Comparison of ENCODE assay signal across 8 cellular contexts in genomic region chr6:151475653-151476523, GRCh38. TPM values are rescaled to one million over a fixed set of nuclear protein-coding genes. Genes with fewer than 3 reads are reported as not detected.
DNase-seq lines count a peak whose midpoint lies in the region; TF ChIP-seq lines count a peak whose summit lies in the region.

No MANE protein-coding gene starts in this region.

- no peaks in the 10 kb centered on the region for H3K79me1 ChIP-seq in neuronal stem cell (ENCODE audit: low read depth, low read length)

- peak; percentile 59 to 75 (median 69) for TF ChIP-seq CTCF in esophagus muscularis mucosa (IDR thresholded peaks at IDR 0.05)

- WGBS in esophagus muscularis mucosa: 35% methylated on average over 10 of the region's 16 CpGs
- WGBS in neuronal stem cell (ENCODE audit: extremely low coverage in 2 of 2, insufficient read length in 2 of 2, insufficient replicate concordance in 1 of 2), 2 donors: no CpG with 5 or more reads among the region's 16 CpGs

- no peak overlapping the region for H3K18ac ChIP-seq in neuronal stem cell (ENCODE audit: low read length)

- intact Hi-C loops in esophagus muscularis mucosa (cut with DNase I): loop anchor here (1.0 to 10.0 kb wide), 2 partner anchors 35 to 581 kb away; no protein-coding TSS in a partner anchor

- H3K27me3 ChIP-seq in esophagus muscularis mucosa (no peaks in the 10 kb centered on the region), neuronal stem cell (ENCODE audit: control insufficient read depth in 3 of 3, insufficient read depth in 3 of 3, low read depth in 1 of 3, low read length in 3 of 3) (no peaks in the 10 kb centered on the region)

- no peak overlapping the region for H3K23ac ChIP-seq in neuronal stem cell (ENCODE audit: low read depth, low read length, poor library complexity)

- H3K4ac ChIP-seq in neuronal stem cell (ENCODE audit: low read length): no peak overlapping the region

- no peak overlapping the region for H2BK12ac ChIP-seq in neuronal stem cell (ENCODE audit: low read length)

- TF ChIP-seq EP300 in esophagus muscularis mucosa (IDR thresholded peaks at IDR 0.05): no peak

- TF ChIP-seq POLR2A in esophagus muscularis mucosa (IDR thresholded peaks at IDR 0.05; ENCODE audit: low read depth): no peak

- peak overlapping the region; percentile 32 for H2AFZ ChIP-seq in neuronal stem cell (ENCODE audit: low read length)

- no peak overlapping the region for H3K9ac ChIP-seq in neuronal stem cell (ENCODE audit: low read depth, low read length, poor library complexity)

- peaks cover 0 to 9% (median 7%) of the 10 kb centered on the region in 4 donors for H3K4me1 ChIP-seq in esophagus muscularis mucosa
- H3K4me1 ChIP-seq in neuronal stem cell (ENCODE audit: control insufficient read depth in 2 of 2, insufficient read depth in 1 of 2, low read depth in 1 of 2, low read length in 2 of 2): no peaks in the 10 kb centered on the region

- no peak overlapping the region for H2AK5ac ChIP-seq in neuronal stem cell (ENCODE audit: low read depth, low read length)

- no peak overlapping the region for H3K14ac ChIP-seq in neuronal stem cell (ENCODE audit: low read length)

- no peak overlapping the region for H3K27ac ChIP-seq in esophagus muscularis mucosa (replicated peaks in 1 of 4)
- no peak overlapping the region for H3K27ac ChIP-seq in neuronal stem cell (replicated peaks; ENCODE audit: low read length)

- no peak overlapping the region for H2BK120ac ChIP-seq in neuronal stem cell (ENCODE audit: low read depth, low read length)

- no peak overlapping the region for H4K91ac ChIP-seq in neuronal stem cell (ENCODE audit: low read depth, low read length, poor library complexity)

- no peak overlapping the region for H4K8ac ChIP-seq in neuronal stem cell (ENCODE audit: low read depth, low read length)

- H2BK15ac ChIP-seq in neuronal stem cell (ENCODE audit: low read length): no peak overlapping the region

- H3K4me2 ChIP-seq in neuronal stem cell (ENCODE audit: insufficient read depth, low read length, poor library complexity, severe bottlenecking): no peak overlapping the region

- H3K4me3 ChIP-seq in esophagus muscularis mucosa: peak overlapping the region in 2 of 4 donors; percentile 13 to 37
- H3K4me3 ChIP-seq in neuronal stem cell (ENCODE audit: low read length in 2 of 2): no peak overlapping the region

- no peak overlapping the region for H2BK5ac ChIP-seq in neuronal stem cell (ENCODE audit: low read length)

- peak; percentile 48 for DNase-seq in NCI-H2196 (lab: John Stamatoyannopoulos, UW; ENCODE audit: unreplicated experiment)
- DNase-seq in NCI-H2196 treated with DMSO at 0.1 percent for 48 hours (lab: John Stamatoyannopoulos, UW; ENCODE audit: unreplicated experiment): no peak
- DNase-seq in HCEC 1CT: peak; percentile 42
- peak; percentile 30 for DNase-seq in NCI-H2029 treated with DMSO at 0.1 percent for 48 hours (lab: John Stamatoyannopoulos, UW)
- peak; percentile 59 for DNase-seq in activated CD4-positive, alpha-beta T cell treated with anti-CD3 and anti-CD28 coated beads for 48 hours
- DNase-seq in esophagus muscularis mucosa (ENCODE audit: extremely low spot score): no peak
- DNase-seq in neuronal stem cell (ENCODE audit: low spot score): no peak
- no peak for DNase-seq in ureter (ENCODE audit: low spot score)

- H3K9me3 ChIP-seq in esophagus muscularis mucosa (no peaks in the 10 kb centered on the region), neuronal stem cell (replicated peaks in 1 of 2; ENCODE audit: control insufficient read depth in 2 of 2, insufficient read depth in 1 of 2, low read depth in 1 of 2, low read length in 2 of 2) (no peaks in the 10 kb centered on the region)

- H3K36me3 ChIP-seq in esophagus muscularis mucosa (no peaks in the 10 kb centered on the region), neuronal stem cell (replicated peaks in 1 of 2; ENCODE audit: control insufficient read depth in 2 of 2, insufficient read depth in 2 of 2, low read length in 2 of 2) (no peaks in the 10 kb centered on the region)

RNA-seq across cellular contexts. Expression of gene CCDC170, which starts 17.9 kb away (rescaled TPM):
- total RNA-seq in esophagus muscularis mucosa: 1 to 10 TPM in 1 of 4 donors, under 1 TPM in 3; 0.32 to 1.5 (median 0.49) TPM
- 0.28 TPM for polyA plus RNA-seq in neuronal stem cell (2013, experiment 1 of 2)
- polyA plus RNA-seq in neuronal stem cell (2013, experiment 2 of 2): 0.32 TPM
- total RNA-seq in ureter: 1.7 TPM

RNA-seq across cellular contexts. Expression of gene RMND1, which starts 24.0 kb away (rescaled TPM):
- total RNA-seq in esophagus muscularis mucosa (10 to 100 TPM in 3 of 4 donors, 1 to 10 TPM in 1; 9.9 to 18.7 (median 12.1) TPM), ureter (23.0 TPM)
- 14.3 TPM for polyA plus RNA-seq in neuronal stem cell (2013, experiment 1 of 2)
- 14.5 TPM for polyA plus RNA-seq in neuronal stem cell (2013, experiment 2 of 2)

Comparison
In these comparisons a context has a peak if more than half of its experiments do, and no peak if none do; other contexts are left out.
1. DNase-seq: peak in NCI-H2196 (single experiment), HCEC 1CT (single experiment), NCI-H2029 treated with DMSO at 0.1 percent for 48 hours (single experiment) and activated CD4-positive, alpha-beta T cell treated with anti-CD3 and anti-CD28 coated beads for 48 hours (single experiment); none in NCI-H2196 treated with DMSO at 0.1 percent for 48 hours (single experiment), esophagus muscularis mucosa (single experiment), neuronal stem cell (single experiment) and ureter (single experiment).